Comparison of ENCODE assay signal across 8 cellular contexts in genomic region chr20:3786126-3786484, GRCh38. TPM values are rescaled to one million over a fixed set of nuclear protein-coding genes. Genes with fewer than 3 reads are reported as not detected.
A peak's percentile ranks its signal among the peaks of the same experiment; 100 is the strongest.
DNase-seq lines count a peak whose midpoint lies in the region; ATAC-seq and TF ChIP-seq lines count a peak whose summit lies in the region.

No MANE protein-coding gene starts in this region.

- DNase-seq in NCI-H345 (lab: John Stamatoyannopoulos, UW) = peak; percentile 73
- no peak for DNase-seq in NCI-H345 treated with DMSO at 0.1 percent for 48 hours (lab: John Stamatoyannopoulos, UW; ENCODE audit: unreplicated experiment)
- DNase-seq in NCI-H1417 treated with DMSO at 0.1 percent for 48 hours (lab: John Stamatoyannopoulos, UW) = peak; percentile 6
- DNase-seq in activated effector memory CD4-positive, alpha-beta T cell treated with Interleukin-2 at 50 U/mL for 16 hours = peak; percentile 36
- DNase-seq in foreskin keratinocyte = no peak
- no peak for DNase-seq in osteocyte (ENCODE audit: extremely low spot score, unreplicated experiment)
- DNase-seq in NCI-H446 treated with DMSO at 0.1 percent for 48 hours (lab: John Stamatoyannopoulos, UW) = no peak

- peaks cover 0 to 21% of the 10 kb centered on the region in 2 experiments; a peak in 2 of 3 replicates for H3K36me3 ChIP-seq in HEK293 (ENCODE audit: control insufficient read depth in 2 of 2, insufficient read depth in 1 of 2, low read length in 2 of 2)

- no peaks in the 10 kb centered on the region for H3K27me3 Mint-ChIP-seq in osteocyte (ENCODE audit: unreplicated experiment)

- H3K4me3 ChIP-seq in HEK293 (ENCODE audit: low read depth, low read length) = peak overlapping the region; percentile 49

- no peaks in the 10 kb centered on the region for H3K9me3 ChIP-seq in HEK293 (ENCODE audit: control insufficient read depth, insufficient read depth, low read depth, low read length)

- H3K4me1 Mint-ChIP-seq in osteocyte (ENCODE audit: unreplicated experiment) = peaks cover 35% of the 10 kb centered on the region

- H3K4me1 ChIP-seq in HEK293 (ENCODE audit: control insufficient read depth, insufficient read depth, low read length) (peaks cover 17% of the 10 kb centered on the region; the same call in 1 of the 2 replicates), foreskin keratinocyte (peaks cover 3% of the 10 kb centered on the region)

- no peaks in the 10 kb centered on the region for H3K9me3 Mint-ChIP-seq in osteocyte (ENCODE audit: unreplicated experiment)

- peak overlapping the region; percentile 76; the same call in 1 of the 2 replicates for H3K27ac ChIP-seq in HEK293 (ENCODE audit: extremely low read depth, low read depth, low read length)
- H3K27ac ChIP-seq in foreskin keratinocyte = peak overlapping the region; percentile 55

- peak overlapping the region; percentile 83 for H3K4me3 Mint-ChIP-seq in osteocyte (ENCODE audit: unreplicated experiment)

- POLR2A ChIA-PET in HEK293 (lab: Yijun Ruan, JAX) = interaction anchor here (1.0 to 3.9 kb wide), 5 partner anchors 10 to 59 kb away, joined by 3 to 30 read pairs (median 6); partner anchors contain the start of genes AP5S1 and CDC25B

- TF ChIP-seq CTCF in HEK293 (tag by site-specific recombination; IDR thresholded peaks at IDR 0.05) = no peak
- TF ChIP-seq CTCF in foreskin keratinocyte (conservative IDR thresholded peaks at IDR 0.05) = peak; percentile 23
- TF ChIP-seq CTCF in osteocyte (IDR thresholded peaks at IDR 0.05) = no peak

- no peaks in the 10 kb centered on the region for H3K27me3 ChIP-seq in foreskin keratinocyte

- peak overlapping the region; percentile 78 for H3K27ac Mint-ChIP-seq in osteocyte (ENCODE audit: unreplicated experiment)

- CTCF ChIA-PET in HEK293 (lab: Yijun Ruan, JAX) = interaction anchor here (0.6 to 10.3 kb wide), 6 partner anchors 14 to 69 kb away, joined by 3 to 142 read pairs (median 4); partner anchors contain the start of gene AP5S1

- H3K36me3 Mint-ChIP-seq in osteocyte (ENCODE audit: unreplicated experiment) = peaks cover 2% of the 10 kb centered on the region

- peak; percentile 20 for ATAC-seq in foreskin keratinocyte

TF ChIP-seq in HEK293, 187 proteins besides CTCF, POLR2A, EP300 and RAD21 (continues in another document):
- TF ChIP-seq PRDM4 (tag by site-specific recombination; IDR thresholded peaks at IDR 0.05) (no peak), ZEB2 (tag by site-specific recombination; IDR thresholded peaks at IDR 0.05) (no peak), ZFP69B (tag by site-specific recombination; IDR thresholded peaks at IDR 0.05) (no peak), ZSCAN18 (tag by site-specific recombination; IDR thresholded peaks at IDR 0.05) (no peak), ZBTB8A (tag by site-specific recombination; IDR thresholded peaks at IDR 0.05) (peak; percentile 51), ZNF704 (tag by site-specific recombination; IDR thresholded peaks at IDR 0.05) (no peak), GLIS1 (tag by site-specific recombination; IDR thresholded peaks at IDR 0.05) (peak; percentile 15; the same call in 1 of the 2 replicates), TSHZ1 (tag by site-specific recombination; IDR thresholded peaks at IDR 0.05; ENCODE audit: borderline replicate concordance) (no peak), GLIS2 (tag by site-specific recombination; IDR thresholded peaks at IDR 0.05) (0 out of 2 replicates have a peak, but pooled peaks have one; percentile 46), ZNF391 (tag by site-specific recombination; IDR thresholded peaks at IDR 0.05; ENCODE audit: borderline replicate concordance, low read depth) (no peak), ZBTB20 (tag by site-specific recombination; IDR thresholded peaks at IDR 0.05) (peak; percentile 18; the same call in 1 of the 2 replicates), ZNF366 (tag by site-specific recombination; conservative IDR thresholded peaks at IDR 0.05) (no peak)

RNA-seq across cellular contexts. Expression of gene CENPB, which starts 0.4 kb away (rescaled TPM):
- 79.5 and 79.9 TPM in 2 replicates for total RNA-seq in foreskin keratinocyte
- 67.2 and 68.9 TPM in 2 replicates for polyA plus RNA-seq in foreskin keratinocyte
- 87.7 and 92.2 TPM in 2 replicates for total RNA-seq in osteocyte

RNA-seq across cellular contexts. Expression of gene SPEF1, which starts 4.9 kb away (rescaled TPM):
- total RNA-seq in foreskin keratinocyte (0.14 and 0.17 TPM in 2 replicates), osteocyte (0.24 TPM in 1 of 2 replicates, not detected in the other)
- 0.14 and 0.16 TPM in 2 replicates for polyA plus RNA-seq in foreskin keratinocyte

RNA-seq across cellular contexts. Expression of gene CDC25B, which starts 10.0 kb away (rescaled TPM):
- 58.4 and 69.9 TPM in 2 replicates for total RNA-seq in foreskin keratinocyte
- 47.5 and 64.1 TPM in 2 replicates for polyA plus RNA-seq in foreskin keratinocyte
- 193 and 197 TPM in 2 replicates for total RNA-seq in osteocyte

RNA-seq across cellular contexts. Expression of gene ADISSP, which starts 18.6 kb away (rescaled TPM):
- total RNA-seq in foreskin keratinocyte (77.4 and 81.3 TPM in 2 replicates), osteocyte (24.3 and 25.2 TPM in 2 replicates)
- polyA plus RNA-seq in foreskin keratinocyte = 93.0 and 100 TPM in 2 replicates

RNA-seq across cellular contexts. Expression of gene AP5S1, which starts 34.2 kb away (rescaled TPM):
- total RNA-seq in foreskin keratinocyte (11.9 and 12.5 TPM in 2 replicates), osteocyte (22.8 and 24.3 TPM in 2 replicates)
- polyA plus RNA-seq in foreskin keratinocyte = 10.2 and 10.8 TPM in 2 replicates

Comparison
In these comparisons a context has a peak if more than half of its experiments do, and no peak if none do; other contexts are left out.
1. DNase-seq: peak in NCI-H345 (single experiment), NCI-H1417 treated with DMSO at 0.1 percent for 48 hours (single experiment) and activated effector memory CD4-positive, alpha-beta T cell treated with Interleukin-2 at 50 U/mL for 16 hours (single experiment); none in NCI-H345 treated with DMSO at 0.1 percent for 48 hours (single experiment), foreskin keratinocyte (0 of 2), osteocyte (single experiment) and NCI-H446 treated with DMSO at 0.1 percent for 48 hours (single experiment).